Comparison of ENCODE assay signal across 10 cellular contexts in genomic region chr18:37294951-37295350, GRCh38.
DNase-seq lines count a peak whose midpoint lies in the region; ATAC-seq and TF ChIP-seq lines count a peak whose summit lies in the region.
"Had no signal": no experiment of that assay in that cellular context is flagged by ENCODE, and none has a peak within 500 bp of the region (broad histone marks: within the 10 kb centered on the region; RNA-seq: fewer than 3 reads in every experiment).

No MANE protein-coding gene starts in this region.

- no peak overlapping the region for H4K5ac ChIP-seq in H9 (ENCODE audit: insufficient read length, low read depth, low read length)

- no peak overlapping the region for H3K4me2 ChIP-seq in H9 (ENCODE audit: insufficient read depth, insufficient read length, low read length)

- no peaks in the 10 kb centered on the region for H3K79me2 ChIP-seq in H9 (ENCODE audit: insufficient read depth, low read length)

- H3K9me3 Mint-ChIP-seq in H9: no peaks in the 10 kb centered on the region
- H3K9me3 Mint-ChIP-seq: activated T-helper 1 cell treated with anti-CD3 and anti-CD28 coated beads, Interleukin-12 subunit alpha, Interleukin-12 subunit beta, Interleukin-2, Interleukin-4 antibody, amounts not matched to agents 30 ng/mL and 10 ng/mL and 1 ng/mL, durations not matched to agents 14 hours and 24 hours and 36 hours had no signal

- H3K9me3 ChIP-seq in H9 (ENCODE audit: control insufficient read depth, low read depth, low read length): no peaks in the 10 kb centered on the region

- peaks cover 7 to 19% of the 10 kb centered on the region in 2 experiments for H3K4me1 Mint-ChIP-seq in H9

- H3K27ac Mint-ChIP-seq in H9: no peak overlapping the region
- H3K27ac Mint-ChIP-seq: activated T-helper 1 cell treated with anti-CD3 and anti-CD28 coated beads, Interleukin-12 subunit alpha, Interleukin-12 subunit beta, Interleukin-2, Interleukin-4 antibody, amounts not matched to agents 30 ng/mL and 10 ng/mL and 1 ng/mL, durations not matched to agents 14 hours and 24 hours and 36 hours had no signal

- peak; percentile 50 for ATAC-seq in SK-N-SH treated with all-trans-retinoic acid at 6 μM for 48 hours
- ATAC-seq in left cardiac atrium: no peak
- ATAC-seq: right cardiac atrium had no signal

- no peak overlapping the region for H2BK12ac ChIP-seq in H9 (ENCODE audit: insufficient read length, low read depth, low read length)

- no peak overlapping the region for H3K23ac ChIP-seq in H9 (ENCODE audit: insufficient read length, low read depth, low read length)

- TF ChIP-seq CTCF in H9 (conservative IDR thresholded peaks at IDR 0.05): peak; percentile 85

- no peak overlapping the region for H3T11ph ChIP-seq in H9 (ENCODE audit: low read length)

- H3K27me3 Mint-ChIP-seq in H9 (ENCODE audit: low read depth): no peaks in the 10 kb centered on the region; the same call in 1 of the 2 replicates

- H3K27ac ChIP-seq in H9 (ENCODE audit: insufficient read length, low read depth, low read length): no peak overlapping the region

- no peak overlapping the region for H2BK120ac ChIP-seq in H9 (ENCODE audit: low read depth, low read length, poor library complexity, severe bottlenecking)

- intact Hi-C loops in left cardiac atrium (cut with DNase I): no loop called here

- H4K8ac ChIP-seq in H9 (replicated peaks; ENCODE audit: insufficient read length, low read depth, low read length): no peak overlapping the region

- H2BK15ac ChIP-seq in H9 (ENCODE audit: low read depth, low read length): no peak overlapping the region

- H3K4me1 ChIP-seq in H9 (ENCODE audit: insufficient read depth, low read length): no peaks in the 10 kb centered on the region

- no peaks in the 10 kb centered on the region for H4K20me1 ChIP-seq in H9 (ENCODE audit: control insufficient read depth, insufficient read depth, insufficient read length)

- H3K14ac ChIP-seq in H9 (ENCODE audit: insufficient read depth, low read length): no peak overlapping the region

- H2BK5ac ChIP-seq in H9 (ENCODE audit: insufficient read length, low read length): no peak overlapping the region

- H3K9ac ChIP-seq in H9 (ENCODE audit: extremely low read depth, insufficient read length, low read length): no peak overlapping the region

- H3K18ac ChIP-seq in H9 (ENCODE audit: insufficient read length, low read depth, low read length): no peak overlapping the region

- H2AFZ ChIP-seq in H9 (ENCODE audit: low read length): no peak overlapping the region

- H2BK20ac ChIP-seq in H9 (ENCODE audit: low read depth, low read length, poor library complexity, severe bottlenecking): no peak overlapping the region

- no peak overlapping the region for H3K56ac ChIP-seq in H9 (ENCODE audit: insufficient read length, low read depth, low read length)

- no peaks in the 10 kb centered on the region for H3K23me2 ChIP-seq in H9 (ENCODE audit: insufficient read length, low read depth, low read length, poor library complexity, severe bottlenecking)

- DNase-seq in D341Med (ENCODE audit: low spot score) (peak; percentile 72), H9 (peak; percentile 82), islet precursor cell (peak; percentile 83), SHP77 treated with DMSO at 0.1 percent for 48 hours (lab: John Stamatoyannopoulos, UW) (no peak), NCI-H128 (lab: John Stamatoyannopoulos, UW; ENCODE audit: unreplicated experiment) (no peak), left cardiac atrium (no peak), CD1c-positive myeloid dendritic cell (ENCODE audit: extremely low spot score) (no peak)

- H3K36me3 Mint-ChIP-seq in H9 (ENCODE audit: insufficient read depth in 1 of 3, low read depth in 3 of 3): no peaks in the 10 kb centered on the region

- H3K27me3 ChIP-seq in H9 (ENCODE audit: insufficient read depth, low read length): no peaks in the 10 kb centered on the region

- H2AK5ac ChIP-seq in H9 (ENCODE audit: insufficient read length, low read length): no peak overlapping the region

- H4K91ac ChIP-seq in H9 (ENCODE audit: insufficient read length, low read depth, low read length): no peak overlapping the region

- no peaks in the 10 kb centered on the region for H3K79me1 ChIP-seq in H9 (ENCODE audit: insufficient read depth, low read depth, low read length, poor library complexity, severe bottlenecking)

- no peak overlapping the region for H3K4me3 Mint-ChIP-seq in H9
- H3K4me3 Mint-ChIP-seq: activated T-helper 1 cell treated with anti-CD3 and anti-CD28 coated beads, Interleukin-12 subunit alpha, Interleukin-12 subunit beta, Interleukin-2, Interleukin-4 antibody, amounts not matched to agents 30 ng/mL and 10 ng/mL and 1 ng/mL, durations not matched to agents 14 hours and 24 hours and 36 hours had no signal

- no peak overlapping the region for H3K4ac ChIP-seq in H9 (ENCODE audit: low read depth, low read length)

- WGBS in H9 (ENCODE audit: extremely low coverage, insufficient read length, low lambda C conversion rate): no CpG with 5 or more reads among the region's 4 CpGs

TF ChIP-seq in SK-N-SH treated with all-trans-retinoic acid at 6 μM for 48 hours, 23 proteins besides CTCF, POLR2A, EP300 and RAD21:
- no peak for TF ChIP-seq CSRNP3 (CRISPR knock-in tag; IDR thresholded peaks at IDR 0.05)

Comparison
In these comparisons a context has a peak if more than half of its experiments do, and no peak if none do; other contexts are left out.
1. DNase-seq: peak in D341Med (single experiment), H9 (single experiment) and islet precursor cell (single experiment); none in SHP77 treated with DMSO at 0.1 percent for 48 hours (single experiment), NCI-H128 (single experiment), left cardiac atrium (single experiment) and CD1c-positive myeloid dendritic cell (single experiment).